17 cellular contexts compared by ENCODE assay signal in genomic region chr1:175744833-175745232, GRCh38. TPM values are rescaled to one million over a fixed set of nuclear protein-coding genes. Genes with fewer than 3 reads are reported as not detected.
A peak's percentile ranks its signal among the peaks of the same experiment; 100 is the strongest.
DNase-seq lines count a peak whose midpoint lies in the region; ATAC-seq, FAIRE-seq and TF ChIP-seq lines count a peak whose summit lies in the region.
"Had no signal": no experiment of that assay in that cellular context is flagged by ENCODE, and none has a peak within 500 bp of the region (broad histone marks: within the 10 kb centered on the region; RNA-seq: fewer than 3 reads in every experiment).

No MANE protein-coding gene starts in this region.

- FAIRE-seq in H54 (lab: Jason Lieb, UNC): no peak
- FAIRE-seq: G401.6, GM12892, urothelium cell line had no signal

- H3K4me2 ChIP-seq in SK-N-SH (no peak overlapping the region), PC-9 (no peak overlapping the region), smooth muscle cell (no peak overlapping the region)

- TF ChIP-seq RAD21 in SK-N-SH (IDR thresholded peaks at IDR 0.05; ENCODE audit: low read length): peak; percentile 16; the same call in 1 of the 2 replicates

- DNase-seq in SK-N-SH (no peak), PC-9 (no peak), epithelial cell of esophagus (ENCODE audit: low read depth) (no peak), smooth muscle cell (lab: John Stamatoyannopoulos, UW; ENCODE audit: unreplicated experiment) (no peak), vagina (ENCODE audit: extremely low spot score in 2 of 2) (no peak), H54 (ENCODE audit: insufficient read length, low spot score) (no peak), NCI-H82 treated with DMSO at 0.1 percent for 48 hours (lab: John Stamatoyannopoulos, UW; ENCODE audit: unreplicated experiment) (no peak)
- DNase-seq: activated CD4-positive, alpha-beta T cell treated with anti-CD3 and anti-CD28 coated beads for 1 hour; lower lobe of right lung; naive B cell; NCI-H2081; NCI-H526 treated with DMSO at 0.1 percent for 48 hours had no signal

- CTCF ChIA-PET in SK-N-SH (lab: Yijun Ruan, JAX): interaction anchor here (0.7 to 10.8 kb wide), 55 partner anchors 10 to 593 kb away, joined by 3 to 166 read pairs (median 6); no protein-coding TSS in a partner anchor
- CTCF ChIA-PET in PC-9 (lab: Charles Lee): no interaction called here

- H3K9me3 ChIP-seq in SK-N-SH (no peaks in the 10 kb centered on the region), PC-9 (ENCODE audit: insufficient read depth, low read depth) (no peaks in the 10 kb centered on the region), smooth muscle cell (replicated peaks; ENCODE audit: low read depth) (no peaks in the 10 kb centered on the region), vagina (no peaks in the 10 kb centered on the region)
- H3K9me3 ChIP-seq: lower lobe of right lung had no signal

- no peak overlapping the region for H3K9ac ChIP-seq in SK-N-SH
- no peak overlapping the region for H3K9ac ChIP-seq in smooth muscle cell (ENCODE audit: low read depth)

- H3K79me2 ChIP-seq in SK-N-SH (ENCODE audit: insufficient read depth): no peaks in the 10 kb centered on the region
- H3K79me2 ChIP-seq in PC-9 (ENCODE audit: low read depth): no peaks in the 10 kb centered on the region
- no peaks in the 10 kb centered on the region for H3K79me2 ChIP-seq in smooth muscle cell (ENCODE audit: low read depth)

- no peak for TF ChIP-seq POLR2A in vagina (IDR thresholded peaks at IDR 0.05)
- TF ChIP-seq POLR2A in H54 (IDR thresholded peaks at IDR 0.05; ENCODE audit: low read depth, low read length): no peak

- no peaks in the 10 kb centered on the region for H3K36me3 ChIP-seq in SK-N-SH (replicated peaks in 1 of 2; ENCODE audit: control insufficient read depth in 1 of 2, insufficient read depth in 2 of 2, low read length in 1 of 2)
- H3K36me3 ChIP-seq in PC-9 (ENCODE audit: low read depth): no peaks in the 10 kb centered on the region
- no peaks in the 10 kb centered on the region for H3K36me3 ChIP-seq in smooth muscle cell (ENCODE audit: low read depth)
- H3K36me3 ChIP-seq in vagina: no peaks in the 10 kb centered on the region
- H3K36me3 ChIP-seq: lower lobe of right lung had no signal

- H3K27me3 ChIP-seq in SK-N-SH (ENCODE audit: insufficient read depth): no peaks in the 10 kb centered on the region
- H3K27me3 ChIP-seq in PC-9 (ENCODE audit: insufficient read depth, low read depth): peaks cover 10% of the 10 kb centered on the region; the same call in 1 of the 2 replicates
- H3K27me3 ChIP-seq in smooth muscle cell (ENCODE audit: low read depth): peaks cover 80% of the 10 kb centered on the region
- no peaks in the 10 kb centered on the region for H3K27me3 ChIP-seq in vagina

- H3F3A ChIP-seq in SK-N-SH (replicated peaks; ENCODE audit: insufficient read depth) (no peaks in the 10 kb centered on the region), PC-9 (ENCODE audit: insufficient read depth, low read depth) (no peaks in the 10 kb centered on the region), smooth muscle cell (ENCODE audit: low read depth) (no peaks in the 10 kb centered on the region)

- intact Hi-C loops in PC-9 (cut with micrococcal nuclease; ENCODE audit: unreplicated experiment): no loop called here
- intact Hi-C loops in vagina (cut with DNase I): no loop called here

- BruUV-seq in PC-9 (replicated peaks; lab: Mats Ljungman, UMichigan): no TSS peak

- H3K4me1 ChIP-seq in SK-N-SH (ENCODE audit: control insufficient read depth in 1 of 2, insufficient read depth in 2 of 2, low read depth in 1 of 2, low read length in 1 of 2): peaks cover 0 to 5% of the 10 kb centered on the region in 2 experiments; a peak in 1 of 4 replicates
- no peaks in the 10 kb centered on the region for H3K4me1 ChIP-seq in PC-9 (replicated peaks; ENCODE audit: insufficient read depth)
- no peaks in the 10 kb centered on the region for H3K4me1 ChIP-seq in smooth muscle cell (ENCODE audit: low read depth)
- no peaks in the 10 kb centered on the region for H3K4me1 ChIP-seq in vagina
- H3K4me1 ChIP-seq: lower lobe of right lung had no signal

- POLR2A ChIA-PET in SK-N-SH (lab: Yijun Ruan, JAX) (no interaction called here), PC-9 (lab: Charles Lee; ENCODE audit: unreplicated experiment) (no interaction called here)

- 28% methylated on average over 1 of the region's 1 CpG for WGBS in SK-N-SH (ENCODE audit: low lambda C conversion rate)
- 85% methylated on average over 1 of the region's 1 CpG for WGBS in smooth muscle cell (ENCODE audit: low lambda C conversion rate)

- no peak overlapping the region for H3K4me3 ChIP-seq in SK-N-SH (ENCODE audit: low read depth in 2 of 2, low read length in 1 of 2)
- no peak overlapping the region for H3K4me3 ChIP-seq in PC-9
- no peak overlapping the region for H3K4me3 ChIP-seq in epithelial cell of esophagus (ENCODE audit: low read length)
- no peak overlapping the region for H3K4me3 ChIP-seq in smooth muscle cell
- H3K4me3 ChIP-seq in vagina: no peak overlapping the region
- H3K4me3 ChIP-seq: lower lobe of right lung had no signal

- H2AFZ ChIP-seq in SK-N-SH (ENCODE audit: low read depth): no peak overlapping the region
- no peak overlapping the region for H2AFZ ChIP-seq in PC-9
- no peak overlapping the region for H2AFZ ChIP-seq in smooth muscle cell (ENCODE audit: low read depth)

- TF ChIP-seq CTCF in SK-N-SH (IDR thresholded peaks at IDR 0.05) (peak; percentile 39), PC-9 (conservative IDR thresholded peaks at IDR 0.05) (peak; percentile 54), epithelial cell of esophagus (IDR thresholded peaks at IDR 0.05; ENCODE audit: insufficient read depth, low read depth, low read length, missing control alignments) (peak; percentile 1), smooth muscle cell (IDR thresholded peaks at IDR 0.05; ENCODE audit: borderline replicate concordance, insufficient read depth, poor library complexity, severe bottlenecking) (peak; percentile 41), vagina (IDR thresholded peaks at IDR 0.05) (no peak)

- H3K27ac ChIP-seq in SK-N-SH (ENCODE audit: low read depth in 2 of 2, low read length in 1 of 2): no peak overlapping the region
- H3K27ac ChIP-seq in PC-9: no peak overlapping the region
- H3K27ac ChIP-seq in smooth muscle cell (ENCODE audit: low read depth): no peak overlapping the region
- H3K27ac ChIP-seq in vagina: no peak overlapping the region
- H3K27ac ChIP-seq: lower lobe of right lung had no signal

- TF ChIP-seq EP300 in SK-N-SH (IDR thresholded peaks at IDR 0.05; ENCODE audit: borderline replicate concordance in 1 of 2, low read depth in 1 of 2, low read length in 1 of 2): no peak

- H3K9me2 ChIP-seq in SK-N-SH (no peaks in the 10 kb centered on the region), PC-9 (ENCODE audit: insufficient read depth) (no peaks in the 10 kb centered on the region)

- no peak for ATAC-seq in SK-N-SH treated with all-trans-retinoic acid at 6 μM for 48 hours
- ATAC-seq: lower lobe of right lung had no signal

- H4K20me1 ChIP-seq in SK-N-SH (ENCODE audit: insufficient read depth) (no peaks in the 10 kb centered on the region), PC-9 (ENCODE audit: insufficient read depth) (no peaks in the 10 kb centered on the region), smooth muscle cell (ENCODE audit: low read depth) (no peaks in the 10 kb centered on the region)

TF ChIP-seq in SK-N-SH, 30 proteins besides CTCF, POLR2A, EP300 and RAD21 (continues in another document):
- TF ChIP-seq JUND (IDR thresholded peaks at IDR 0.05): no peak
- no peak for TF ChIP-seq RFX5 (IDR thresholded peaks at IDR 0.05; ENCODE audit: low read length)
- no peak for TF ChIP-seq POLR2AphosphoS5 (IDR thresholded peaks at IDR 0.05; ENCODE audit: low read depth, low read length)
- no peak for TF ChIP-seq USF1 (IDR thresholded peaks at IDR 0.05; ENCODE audit: borderline replicate concordance, low read depth)
- TF ChIP-seq RCOR1 (IDR thresholded peaks at IDR 0.05; ENCODE audit: low read length): no peak
- no peak for TF ChIP-seq FOXJ3 (CRISPR knock-in tag; IDR thresholded peaks at IDR 0.05)

TF ChIP-seq in SK-N-SH treated with all-trans-retinoic acid at 6 μM for 48 hours, 23 proteins besides CTCF, POLR2A, EP300 and RAD21 (continues in another document):
- TF ChIP-seq RARB (CRISPR knock-in tag; IDR thresholded peaks at IDR 0.05): no peak
- TF ChIP-seq CREB5 (CRISPR knock-in tag; IDR thresholded peaks at IDR 0.05; ENCODE audit: low read depth): no peak
- no peak for TF ChIP-seq ARNTL (CRISPR knock-in tag; IDR thresholded peaks at IDR 0.05; ENCODE audit: borderline replicate concordance, low read depth)
- TF ChIP-seq PPARA (CRISPR knock-in tag; IDR thresholded peaks at IDR 0.05; ENCODE audit: borderline replicate concordance): no peak
- TF ChIP-seq TCF4 (CRISPR knock-in tag; IDR thresholded peaks at IDR 0.05; ENCODE audit: borderline replicate concordance): no peak
- TF ChIP-seq BACH2 (CRISPR knock-in tag; IDR thresholded peaks at IDR 0.05; ENCODE audit: borderline replicate concordance): no peak
- no peak for TF ChIP-seq POU6F1 (CRISPR knock-in tag; IDR thresholded peaks at IDR 0.05; ENCODE audit: borderline replicate concordance, low read depth)

RNA-seq across cellular contexts. Expression of gene TNR, which starts 1.4 kb away (rescaled TPM):
- polyA plus RNA-seq in SK-N-SH (2012; rRNA removed) (0.02 and 0.06 TPM in 2 replicates), smooth muscle cell (not detected in 2 replicates)
- polyA plus RNA-seq in SK-N-SH (2012; cell fraction: cytosol; rRNA removed): 0.03 and 0.07 TPM in 2 replicates
- 0.02 TPM in 2 replicates for polyA plus RNA-seq in SK-N-SH (2012; cell fraction: nucleus; rRNA removed)
- total RNA-seq in PC-9 (2021) (not detected in 2 replicates), smooth muscle cell (not detected in 2 replicates), vagina (0.25 TPM)
- total RNA-seq: RPMI7951 had no signal

Comparison
In these comparisons a context has a peak if more than half of its experiments do, and no peak if none do; other contexts are left out.
1. CTCF ChIP-seq: peak in SK-N-SH (single experiment), PC-9 (single experiment), epithelial cell of esophagus (single experiment) and smooth muscle cell (single experiment); none in vagina (0 of 3).